ENCODE assay signal across 8 cellular contexts in genomic region chr20:50169329-50169823, GRCh38. TPM values are rescaled to one million over a fixed set of nuclear protein-coding genes. Genes with fewer than 3 reads are reported as not detected.
DNase-seq lines count a peak whose midpoint lies in the region; ATAC-seq, FAIRE-seq and TF ChIP-seq lines count a peak whose summit lies in the region.

No MANE protein-coding gene starts in this region.

- H3K23me2 ChIP-seq in H1 (ENCODE audit: low read depth, low read length) = peaks cover 11% of the 10 kb centered on the region

- H3K9me3 Mint-ChIP-seq in activated CD8-positive, alpha-beta T cell treated with anti-CD3 and anti-CD28 coated beads, Interleukin-2, amount 10 ng/mL, durations not matched to agents 7 days and 5 days (ENCODE audit: insufficient read depth) = no peaks in the 10 kb centered on the region

- no peaks in the 10 kb centered on the region for H3K27me3 ChIP-seq in H1 (replicated peaks in 1 of 4; ENCODE audit: control insufficient read depth in 3 of 4, extremely low read depth in 1 of 4, insufficient read depth in 3 of 4, low read length in 3 of 4)

- no peak overlapping the region for H4K8ac ChIP-seq in H1 (ENCODE audit: extremely low read depth, insufficient read depth, low read length)

- no peak overlapping the region for H3K4me3 Mint-ChIP-seq in activated CD8-positive, alpha-beta T cell treated with anti-CD3 and anti-CD28 coated beads, Interleukin-2, amount 10 ng/mL, durations not matched to agents 7 days and 5 days

- no peak for TF ChIP-seq EP300 in H1 (IDR thresholded peaks at IDR 0.05; ENCODE audit: borderline replicate concordance in 1 of 2, low read depth in 2 of 2, low read length in 2 of 2)

- no peak overlapping the region for H3K56ac ChIP-seq in H1 (replicated peaks; ENCODE audit: insufficient read length, low read depth, low read length)

- no peak overlapping the region for H3K4me2 ChIP-seq in H1 (ENCODE audit: insufficient read depth in 1 of 2, low read depth in 2 of 2, low read length in 2 of 2)

- no peak overlapping the region for H2BK120ac ChIP-seq in H1 (replicated peaks; ENCODE audit: low read depth, low read length)

- no peaks in the 10 kb centered on the region for H3K9me3 ChIP-seq in H1 (ENCODE audit: insufficient read depth in 2 of 2, low read depth in 1 of 2, low read length in 1 of 2)

- no peak overlapping the region for H3K14ac ChIP-seq in H1 (ENCODE audit: insufficient read length)

- no peak overlapping the region for H2BK20ac ChIP-seq in H1 (ENCODE audit: low read length)

- H3K27ac ChIP-seq in H1 (ENCODE audit: low read depth, low read length) = no peak overlapping the region

- no peak overlapping the region for H2BK12ac ChIP-seq in H1 (ENCODE audit: low read depth, low read length)

- peaks cover 23% of the 10 kb centered on the region for H3K4me1 Mint-ChIP-seq in activated CD8-positive, alpha-beta T cell treated with anti-CD3 and anti-CD28 coated beads, Interleukin-2, amount 10 ng/mL, durations not matched to agents 7 days and 5 days (ENCODE audit: low read depth)

- no peaks in the 10 kb centered on the region for H3K36me3 Mint-ChIP-seq in activated CD8-positive, alpha-beta T cell treated with anti-CD3 and anti-CD28 coated beads, Interleukin-2, amount 10 ng/mL, durations not matched to agents 7 days and 5 days (ENCODE audit: low read depth)

- peak; percentile 83 to 87 for TF ChIP-seq RAD21 in H1 (IDR thresholded peaks at IDR 0.05 in 1 of 2, conservative IDR thresholded peaks at IDR 0.05 in 1 of 2; ENCODE audit: low read depth in 2 of 2, low read length in 2 of 2)

- ATAC-seq in activated CD8-positive, alpha-beta T cell treated with anti-CD3 and anti-CD28 coated beads, Interleukin-2, amount 10 ng/mL, durations not matched to agents 7 days and 5 days = peak; percentile 65
- ATAC-seq in HG03460 (IDR thresholded peaks at IDR 0.05; ENCODE audit: unreplicated experiment) = no peak

- H3K27ac Mint-ChIP-seq in activated CD8-positive, alpha-beta T cell treated with anti-CD3 and anti-CD28 coated beads, Interleukin-2, amount 10 ng/mL, durations not matched to agents 7 days and 5 days = no peak overlapping the region

- H3K79me1 ChIP-seq in H1 (ENCODE audit: low read depth, low read length) = no peaks in the 10 kb centered on the region

- H4K5ac ChIP-seq in H1 (ENCODE audit: insufficient read length, low read depth, low read length) = no peak overlapping the region

- H3K4me3 ChIP-seq in H1 (ENCODE audit: extremely low read depth in 1 of 4, insufficient read depth in 2 of 4, low read depth in 3 of 4, low read length in 4 of 4) = no peak overlapping the region

- TF ChIP-seq POLR2A in H1 (IDR thresholded peaks at IDR 0.05; ENCODE audit: control extremely low read depth in 1 of 2, low read depth in 2 of 2, low read length in 2 of 2) = no peak

- no peak overlapping the region for H2BK5ac ChIP-seq in H1 (ENCODE audit: low read depth, low read length)

- H3K9ac ChIP-seq in H1 (replicated peaks in 1 of 4; ENCODE audit: extremely low read depth in 1 of 4, low read depth in 3 of 4, low read length in 3 of 4) = no peak overlapping the region

- no peaks in the 10 kb centered on the region for H3K36me3 ChIP-seq in H1 (ENCODE audit: control insufficient read depth in 2 of 4, insufficient read depth in 4 of 4, low read length in 3 of 4)

- H2AFZ ChIP-seq in H1 (ENCODE audit: low read length) = no peak overlapping the region

- FAIRE-seq in H1 (lab: Jason Lieb, UNC) = no peak

- peak overlapping the region; percentile 97; the same call in 1 of the 2 replicates for H2BK15ac ChIP-seq in H1 (ENCODE audit: low read length)

- H4K20me1 ChIP-seq in H1 (replicated peaks in 1 of 2; ENCODE audit: control insufficient read depth in 1 of 2, insufficient read depth in 2 of 2, low read length in 2 of 2) = no peaks in the 10 kb centered on the region

- POLR2A ChIA-PET in activated CD8-positive, alpha-beta T cell treated with anti-CD3 and anti-CD28 coated beads, Interleukin-2, amount 10 ng/mL, durations not matched to agents 7 days and 5 days (lab: Charles Lee) = interaction anchor here (1.0 to 1.2 kb wide), 2 partner anchors 17 to 49 kb away, joined by 4 read pairs; no protein-coding TSS in a partner anchor
- POLR2A ChIA-PET in H1 (lab: Charles Lee; ENCODE audit: partially characterized antibody) = interaction anchor here (0.6 to 1.9 kb wide), 8 partner anchors 14 to 738 kb away, joined by 3 to 8 read pairs (median 4); no protein-coding TSS in a partner anchor

- no peak overlapping the region for H2AK5ac ChIP-seq in H1 (ENCODE audit: low read depth, low read length)

- H3K23ac ChIP-seq in H1 (ENCODE audit: insufficient read length) = no peak overlapping the region

- H3K4me1 ChIP-seq in H1 (replicated peaks in 1 of 4; ENCODE audit: control insufficient read depth in 3 of 4, insufficient read depth in 4 of 4, low read length in 3 of 4) = peaks cover 5 to 11% (median 10%) of the 10 kb centered on the region in 4 experiments

- H3K79me2 ChIP-seq in H1 (ENCODE audit: control insufficient read depth in 1 of 2, insufficient read depth in 2 of 2, low read length in 2 of 2) = no peaks in the 10 kb centered on the region

- peak; percentile 98 for TF ChIP-seq CTCF in AG09319 (IDR thresholded peaks at IDR 0.05; ENCODE audit: low read depth, low read length)
- TF ChIP-seq CTCF in H1 (IDR thresholded peaks at IDR 0.05; ENCODE audit: control extremely low read depth in 1 of 3, insufficient read depth in 1 of 3, low read depth in 1 of 3, low read length in 3 of 3) = peak; percentile 77 to 89 (median 87)

- no peak overlapping the region for H4K91ac ChIP-seq in H1 (replicated peaks; ENCODE audit: insufficient read length, low read length)

- CTCF ChIA-PET in activated CD8-positive, alpha-beta T cell treated with anti-CD3 and anti-CD28 coated beads, Interleukin-2, amount 10 ng/mL, durations not matched to agents 7 days and 5 days (lab: Charles Lee) = interaction anchor here (0.8 to 5.3 kb wide), 40 partner anchors 9 to 314 kb away, joined by 3 to 128 read pairs (median 4); partner anchors contain the start of genes CEBPB, PEDS1, SNAI1 and UBE2V1
- CTCF ChIA-PET in H1 (lab: Charles Lee; ENCODE audit: partially characterized antibody) = interaction anchor here (0.6 to 8.7 kb wide), 35 partner anchors 8 to 1560 kb away, joined by 3 to 208 read pairs (median 4); partner anchors contain the start of gene PEDS1

- H3K27me3 Mint-ChIP-seq in activated CD8-positive, alpha-beta T cell treated with anti-CD3 and anti-CD28 coated beads, Interleukin-2, amount 10 ng/mL, durations not matched to agents 7 days and 5 days (ENCODE audit: low read depth) = peaks cover 13% of the 10 kb centered on the region

- WGBS in H1 (ENCODE audit: extremely low coverage in 1 of 2, insufficient coverage in 1 of 2, insufficient read length in 1 of 2, insufficient replicate concordance in 2 of 2, low coverage in 1 of 2, low lambda C conversion rate in 2 of 2, missing lambda C conversion rate in 1 of 2), 2 experiments = 38% methylated on average over 5 of the region's 5 CpGs; no CpG with 5 or more reads in 1 of the 2 experiments

- H3K4ac ChIP-seq in H1 (replicated peaks; ENCODE audit: insufficient read length, low read depth, low read length) = no peak overlapping the region

- no peak overlapping the region for H3K18ac ChIP-seq in H1 (ENCODE audit: extremely low read depth, low read length)

- DNase-seq in AG09319 (ENCODE audit: extremely low read depth, low read depth) (peak; percentile 50), H4 (ENCODE audit: low spot score) (peak; percentile 59), NCI-H82 treated with DMSO at 0.1 percent for 48 hours (lab: John Stamatoyannopoulos, UW; ENCODE audit: unreplicated experiment) (peak; percentile 57), H1 (ENCODE audit: low read depth in 1 of 2, low spot score in 2 of 2) (peak in 1 of 2 experiments; percentile 98), mucosa of gallbladder (ENCODE audit: low spot score) (peak; percentile 89)
- DNase-seq in activated CD8-positive, alpha-beta T cell treated with anti-CD3 and anti-CD28 coated beads, Interleukin-2, amount 10 ng/mL, durations not matched to agents 7 days and 5 days = peak; percentile 87
- DNase-seq in stimulated activated CD8-positive, alpha-beta memory T cell treated with anti-CD3 and anti-CD28 coated beads, Interleukin-7, amount 100 ng/mL, for 24 hours (ENCODE audit: low read depth) = peak; percentile 67

RNA-seq across cellular contexts. Expression of gene PEDS1, which starts 15.9 kb away (rescaled TPM):
- total RNA-seq in H4 (2014; rRNA removed; shearing (Covaris generic)) = 26.9 and 30.3 TPM in 2 replicates
- 10 to 100 TPM; 28.7 to 30.2 TPM for total RNA-seq in activated CD8-positive, alpha-beta T cell treated with anti-CD3 and anti-CD28 coated beads, Interleukin-2, amount 10 ng/mL, durations not matched to agents 7 days and 5 days
- total RNA-seq in H1 (2021; fragmentation: NEBNext Ultra II Directional; extraction: Animal tissue kit (Norgen Biotek cat#: 25700)) = 28.9 and 33.3 TPM in 2 replicates
- polyA plus RNA-seq in H1 (2011; rRNA removed) = 75.9 and 82.7 TPM in 2 replicates
- 32.6 TPM for polyA plus RNA-seq in H1 (2011; cell fraction: cytosol; rRNA removed)
- 44.3 TPM for polyA plus RNA-seq in H1 (2011; cell fraction: nucleus; rRNA removed)
- polyA plus RNA-seq in H1 (2012, experiment 1 of 2) = 23.4 to 37.5 TPM (median 32.2 TPM) in 4 replicates
- polyA plus RNA-seq in H1 (2012, experiment 2 of 2) = 31.5 TPM
- 51.2 TPM for polyA plus RNA-seq in H1 (2013, experiment 1 of 2)
- 59.3 TPM for polyA plus RNA-seq in H1 (2013, experiment 2 of 2)
- polyA minus RNA-seq in H1 (2011; rRNA and poly(A)+ RNA removed) = 63.8 and 102 TPM in 2 replicates
- 37.4 TPM for polyA minus RNA-seq in H1 (2011; cell fraction: cytosol; rRNA and poly(A)+ RNA removed)
- polyA minus RNA-seq in H1 (2011; cell fraction: nucleus; rRNA and poly(A)+ RNA removed) = 12.9 TPM
- 28.6 TPM for total RNA-seq in mucosa of gallbladder

RNA-seq across cellular contexts. Expression of gene CEBPB, which starts 21.3 kb away (rescaled TPM):
- total RNA-seq in H4 (2014; rRNA removed; shearing (Covaris generic)) = 14.8 and 22.1 TPM in 2 replicates
- total RNA-seq in activated CD8-positive, alpha-beta T cell treated with anti-CD3 and anti-CD28 coated beads, Interleukin-2, amount 10 ng/mL, durations not matched to agents 7 days and 5 days = 10 to 100 TPM; 28.8 to 32.0 TPM
- 24.1 and 24.5 TPM in 2 replicates for total RNA-seq in H1 (2021; fragmentation: NEBNext Ultra II Directional; extraction: Animal tissue kit (Norgen Biotek cat#: 25700))
- 7.1 and 13.1 TPM in 2 replicates for polyA plus RNA-seq in H1 (2011; rRNA removed)
- polyA plus RNA-seq in H1 (2011; cell fraction: cytosol; rRNA removed) = 16.1 TPM
- polyA plus RNA-seq in H1 (2011; cell fraction: nucleus; rRNA removed) = 10.5 TPM
- 6.1 to 8.3 TPM (median 7.2 TPM) in 4 replicates for polyA plus RNA-seq in H1 (2012, experiment 1 of 2)
- polyA plus RNA-seq in H1 (2012, experiment 2 of 2) = 4.8 TPM
- 15.1 TPM for polyA plus RNA-seq in H1 (2013, experiment 1 of 2)
- polyA plus RNA-seq in H1 (2013, experiment 2 of 2) = 15.0 TPM
- 1.3 and 1.4 TPM in 2 replicates for polyA minus RNA-seq in H1 (2011; rRNA and poly(A)+ RNA removed)
- 18.6 TPM for polyA minus RNA-seq in H1 (2011; cell fraction: cytosol; rRNA and poly(A)+ RNA removed)
- 16.1 TPM for polyA minus RNA-seq in H1 (2011; cell fraction: nucleus; rRNA and poly(A)+ RNA removed)
- 87.4 TPM for total RNA-seq in mucosa of gallbladder

RNA-seq across cellular contexts. Expression of gene UBE2V1, which starts 56.4 kb away (rescaled TPM):
- total RNA-seq in H4 (2014; rRNA removed; shearing (Covaris generic)) = 28.9 and 81.7 TPM in 2 replicates
- 100 to 1,000 TPM; 120 to 131 TPM for total RNA-seq in activated CD8-positive, alpha-beta T cell treated with anti-CD3 and anti-CD28 coated beads, Interleukin-2, amount 10 ng/mL, durations not matched to agents 7 days and 5 days
- total RNA-seq in H1 (2021; fragmentation: NEBNext Ultra II Directional; extraction: Animal tissue kit (Norgen Biotek cat#: 25700)) = 184 and 185 TPM in 2 replicates
- polyA plus RNA-seq in H1 (2011; rRNA removed) = 131 and 141 TPM in 2 replicates
- 114 TPM for polyA plus RNA-seq in H1 (2011; cell fraction: cytosol; rRNA removed)
- 64.5 TPM for polyA plus RNA-seq in H1 (2011; cell fraction: nucleus; rRNA removed)
- polyA plus RNA-seq in H1 (2012, experiment 1 of 2) = 130 to 225 TPM (median 146 TPM) in 4 replicates
- 129 TPM for polyA plus RNA-seq in H1 (2012, experiment 2 of 2)
- polyA plus RNA-seq in H1 (2013, experiment 1 of 2) = 239 TPM
- 238 TPM for polyA plus RNA-seq in H1 (2013, experiment 2 of 2)
- 96.4 and 107 TPM in 2 replicates for polyA minus RNA-seq in H1 (2011; rRNA and poly(A)+ RNA removed)
- polyA minus RNA-seq in H1 (2011; cell fraction: cytosol; rRNA and poly(A)+ RNA removed) = 47.3 TPM
- polyA minus RNA-seq in H1 (2011; cell fraction: nucleus; rRNA and poly(A)+ RNA removed) = 89.1 TPM
- 82.6 TPM for total RNA-seq in mucosa of gallbladder
